Comparison of ENCODE assay signal across 13 cellular contexts in the genomic region with DNA sequence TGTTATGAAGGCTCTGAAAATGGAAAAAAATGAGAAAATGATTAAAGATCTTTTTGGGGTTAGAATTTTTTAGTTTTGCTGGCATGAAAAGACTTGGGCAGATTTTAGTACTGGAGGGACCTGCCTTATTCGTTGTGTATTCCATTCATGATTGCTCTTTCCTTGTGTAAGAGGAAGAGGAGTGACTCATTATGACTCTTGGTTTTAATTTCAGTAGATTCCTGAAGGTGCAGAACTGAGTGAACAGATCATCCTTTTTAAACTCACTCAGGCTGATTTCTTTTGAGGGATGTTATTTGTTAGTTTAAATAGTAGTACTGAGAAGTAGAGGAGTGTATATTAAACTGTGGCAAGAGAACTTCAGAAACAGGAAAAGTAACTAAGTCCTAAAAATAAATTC. TPM values are rescaled to one million over a fixed set of nuclear protein-coding genes. Genes with fewer than 3 reads are reported as not detected.
DNase-seq lines count a peak whose midpoint lies in the region; ATAC-seq, FAIRE-seq and TF ChIP-seq lines count a peak whose summit lies in the region.
"Had no signal": no experiment of that assay in that cellular context is flagged by ENCODE, and none has a peak within 500 bp of the region (broad histone marks: within the 10 kb centered on the region; RNA-seq: fewer than 3 reads in every experiment).

No MANE protein-coding gene starts in this region.

- peak; percentile 46 to 78 for ATAC-seq in activated naive CD4-positive, alpha-beta T cell treated with anti-CD3 and anti-CD28 coated beads, Interleukin-2, amount 50 U/mL, for 72 hours

- DNase-seq in activated naive CD4-positive, alpha-beta T cell treated with anti-CD3 and anti-CD28 coated beads, Interleukin-2, amount 50 U/mL, for 72 hours (ENCODE audit: low spot score in 2 of 2) = no peak
- no peak for DNase-seq in activated naive CD4-positive, alpha-beta T cell treated with Interleukin-2 at 50 U/mL for 16 hours
- DNase-seq in SW480 (ENCODE audit: low spot score) = peak; percentile 26
- DNase-seq in foreskin fibroblast = peak; percentile 65 to 85
- DNase-seq in urothelium cell line (ENCODE audit: low spot score) = peak; percentile 56
- DNase-seq in stimulated activated CD8-positive, alpha-beta memory T cell treated with anti-CD3 and anti-CD28 coated beads, Interleukin-4, amount 100 ng/mL, for 48 hours = no peak
- no peak for DNase-seq in germinal center (ENCODE audit: low spot score)
- DNase-seq in middle frontal gyrus (ENCODE audit: extremely low spot score, low spot score) = no peak
- DNase-seq: hippocampal formation, nephron progenitor cell, tibial artery had no signal

- H3K27ac Mint-ChIP-seq in activated naive CD4-positive, alpha-beta T cell treated with anti-CD3 and anti-CD28 coated beads, Interleukin-2, amount 50 U/mL, for 72 hours = no peak overlapping the region
- H3K27ac Mint-ChIP-seq: nephron progenitor cell had no signal

- no peak for TF ChIP-seq CTCF in foreskin fibroblast (IDR thresholded peaks at IDR 0.05; ENCODE audit: low read depth, low read length)

- no peak overlapping the region for H3K4me3 ChIP-seq in foreskin fibroblast (ENCODE audit: low read depth in 1 of 2, low read length in 2 of 2)
- H3K4me3 ChIP-seq: cardiac muscle cell, tibial artery had no signal

- no peaks in the 10 kb centered on the region for H3K9me3 Mint-ChIP-seq in activated naive CD4-positive, alpha-beta T cell treated with anti-CD3 and anti-CD28 coated beads, Interleukin-2, amount 50 U/mL, for 72 hours
- H3K9me3 Mint-ChIP-seq: nephron progenitor cell had no signal

- no peak for FAIRE-seq in urothelium cell line (lab: Jason Lieb, UNC)
- FAIRE-seq: GM19239 had no signal

- H3K36me3 Mint-ChIP-seq in activated naive CD4-positive, alpha-beta T cell treated with anti-CD3 and anti-CD28 coated beads, Interleukin-2, amount 50 U/mL, for 72 hours = no peaks in the 10 kb centered on the region

RNA-seq across cellular contexts. Expression of a gene that starts 41.6 kb away (rescaled TPM):
- total RNA-seq in activated naive CD4-positive, alpha-beta T cell treated with anti-CD3 and anti-CD28 coated beads, Interleukin-2, amount 50 U/mL, for 72 hours = 1 to 10 TPM; 2.5 to 3.3 TPM

Comparison
In these comparisons a context has a peak if more than half of its experiments do, and no peak if none do; other contexts are left out.
1. DNase-seq: peak in SW480 (single experiment), foreskin fibroblast (2 of 2) and urothelium cell line (single experiment); none in activated naive CD4-positive, alpha-beta T cell treated with anti-CD3 and anti-CD28 coated beads, Interleukin-2, amount 50 U/mL, for 72 hours (0 of 2), activated naive CD4-positive, alpha-beta T cell treated with Interleukin-2 at 50 U/mL for 16 hours (single experiment), stimulated activated CD8-positive, alpha-beta memory T cell treated with anti-CD3 and anti-CD28 coated beads, Interleukin-4, amount 100 ng/mL, for 48 hours (single experiment), germinal center (single experiment) and middle frontal gyrus (single experiment).